Comparison of ENCODE assay signal across 9 cellular contexts in genomic region chr17:73068322-73069153, GRCh38. TPM values are rescaled to one million over a fixed set of nuclear protein-coding genes. Genes with fewer than 3 reads are reported as not detected.
A peak's percentile ranks its signal among the peaks of the same experiment; 100 is the strongest.
DNase-seq lines count a peak whose midpoint lies in the region; ATAC-seq, FAIRE-seq and TF ChIP-seq lines count a peak whose summit lies in the region.
"Had no signal": no experiment of that assay in that cellular context is flagged by ENCODE, and none has a peak within 500 bp of the region (broad histone marks: within the 10 kb centered on the region; RNA-seq: fewer than 3 reads in every experiment).

No MANE protein-coding gene starts in this region.

- H4K20me1 ChIP-seq in BLaER1 = no peaks in the 10 kb centered on the region

- no peak overlapping the region for H2BK5ac ChIP-seq in mesendoderm (ENCODE audit: low read length)

- H3K27me3 ChIP-seq in BLaER1 (no peaks in the 10 kb centered on the region), MG63 (no peaks in the 10 kb centered on the region), mesendoderm (ENCODE audit: insufficient read depth, low read length, poor library complexity) (no peaks in the 10 kb centered on the region)

- H3K4me1 ChIP-seq in BLaER1 (peaks cover 69% of the 10 kb centered on the region), mesendoderm (ENCODE audit: control insufficient read depth, low read depth, low read length) (peaks cover 1% of the 10 kb centered on the region)

- no peak for ATAC-seq in GM21529 (IDR thresholded peaks at IDR 0.05; ENCODE audit: unreplicated experiment)

- no peak overlapping the region for H3K18ac ChIP-seq in mesendoderm (ENCODE audit: low read length)

- peak; percentile 83 for DNase-seq in MG63
- peak; percentile 96 for DNase-seq in choroid plexus epithelial cell (ENCODE audit: low read depth)
- DNase-seq in mesendoderm = peak; percentile 88
- no peak for DNase-seq in H54 (ENCODE audit: insufficient read length, low spot score)
- no peak for DNase-seq in substantia nigra (lab: John Stamatoyannopoulos, UW)
- DNase-seq in hippocampal formation (lab: John Stamatoyannopoulos, UW) = no peak
- DNase-seq: SW 1271 had no signal

- H3K4me2 ChIP-seq in BLaER1 (peak overlapping the region; percentile 93), mesendoderm (ENCODE audit: low read length) (no peak overlapping the region)

- no peak overlapping the region for H3K4ac ChIP-seq in mesendoderm (ENCODE audit: low read depth, low read length)

- WGBS in mesendoderm (ENCODE audit: extremely low coverage, insufficient coverage, low lambda C conversion rate) = 100% methylated on average over 2 of the region's 9 CpGs

- H3K79me2 ChIP-seq in mesendoderm (ENCODE audit: control insufficient read depth, insufficient read depth, low read length) = no peaks in the 10 kb centered on the region

- H3K23ac ChIP-seq in mesendoderm (ENCODE audit: low read length) = no peak overlapping the region

- no peak overlapping the region for H2AK5ac ChIP-seq in mesendoderm (ENCODE audit: low read length)

- peaks cover 46% of the 10 kb centered on the region for H3K36me3 ChIP-seq in BLaER1
- H3K36me3 ChIP-seq in MG63 = peaks cover 15% of the 10 kb centered on the region
- peaks cover 2% of the 10 kb centered on the region for H3K36me3 ChIP-seq in mesendoderm (ENCODE audit: control insufficient read depth, insufficient read depth, low read length)

- no peak for TF ChIP-seq CTCF in choroid plexus epithelial cell (conservative IDR thresholded peaks at IDR 0.05; ENCODE audit: low read depth, low read length)

- FAIRE-seq in H54 (lab: Jason Lieb, UNC) = no peak

- H3K4me3 ChIP-seq in BLaER1 (no peak overlapping the region), MG63 (peak overlapping the region; percentile 6; the same call in 1 of the 2 replicates), choroid plexus epithelial cell (ENCODE audit: low read depth, low read length) (no peak overlapping the region), mesendoderm (ENCODE audit: low read length) (no peak overlapping the region)

- no peak for TF ChIP-seq POLR2A in H54 (IDR thresholded peaks at IDR 0.05; ENCODE audit: low read depth, low read length)

- H3K27ac ChIP-seq in BLaER1 (peak overlapping the region; percentile 8; the same call in 1 of the 2 replicates), mesendoderm (ENCODE audit: low read depth, low read length) (no peak overlapping the region), substantia nigra (ENCODE audit: low read depth, low read length, poor library complexity, severe bottlenecking) (no peak overlapping the region)

- no peak overlapping the region for H2BK15ac ChIP-seq in mesendoderm (replicated peaks; ENCODE audit: low read depth)

- no peak overlapping the region for H4K8ac ChIP-seq in mesendoderm (ENCODE audit: low read depth, low read length)

- H3K56ac ChIP-seq in mesendoderm (ENCODE audit: low read length) = no peak overlapping the region

- no peaks in the 10 kb centered on the region for H3K79me1 ChIP-seq in mesendoderm (ENCODE audit: low read length)

- H4K5ac ChIP-seq in mesendoderm (ENCODE audit: low read length) = no peak overlapping the region

- no peak overlapping the region for H2BK120ac ChIP-seq in mesendoderm (ENCODE audit: low read depth, low read length)

- H3K9me3 ChIP-seq in BLaER1 (peaks cover 23% of the 10 kb centered on the region), MG63 (0 out of 2 replicates have a peak, but pooled peaks cover 4% of the 10 kb centered on the region)

- H3K9ac ChIP-seq in BLaER1 (no peak overlapping the region), mesendoderm (ENCODE audit: low read length) (no peak overlapping the region)

RNA-seq across cellular contexts. Expression of gene SLC39A11, which starts 23.9 kb away (rescaled TPM):
- total RNA-seq in MG63 (2014; rRNA removed; shearing (Covaris generic); ENCODE audit: low replicate concordance) = 9.4 and 13.7 TPM in 2 replicates
- 3.9 TPM for polyA plus RNA-seq in mesendoderm (2013, experiment 1 of 2)
- 4.7 TPM for polyA plus RNA-seq in mesendoderm (2013, experiment 2 of 2)

Comparison
In these comparisons a context has a peak if more than half of its experiments do, and no peak if none do; other contexts are left out.
1. DNase-seq: peak in MG63 (single experiment), choroid plexus epithelial cell (single experiment) and mesendoderm (single experiment); none in H54 (single experiment), substantia nigra (0 of 49) and hippocampal formation (0 of 2).